In genomic region chr15:90930861-90931629, GRCh38 we compare ENCODE assay signal across 8 cellular contexts. TPM values are rescaled to one million over a fixed set of nuclear protein-coding genes. Genes with fewer than 3 reads are reported as not detected.
A peak's percentile ranks its signal among the peaks of the same experiment; 100 is the strongest.
DNase-seq lines count a peak whose midpoint lies in the region; ATAC-seq, FAIRE-seq and TF ChIP-seq lines count a peak whose summit lies in the region.

No MANE protein-coding gene starts in this region.

- TF ChIP-seq CTCF in A549 (IDR thresholded peaks at IDR 0.05) (no peak), HEK293 (tag by site-specific recombination; IDR thresholded peaks at IDR 0.05) (no peak), lower lobe of right lung (IDR thresholded peaks at IDR 0.05) (no peak), vagina (IDR thresholded peaks at IDR 0.05) (no peak)

- WGBS in A549 (ENCODE audit: missing lambda C conversion rate) = 85% methylated on average over 15 of the region's 15 CpGs

- no peaks in the 10 kb centered on the region for H3K9me3 ChIP-seq in A549
- H3K9me3 ChIP-seq in HEK293 (ENCODE audit: control insufficient read depth, insufficient read depth, low read depth, low read length) = no peaks in the 10 kb centered on the region
- no peaks in the 10 kb centered on the region for H3K9me3 ChIP-seq in lower lobe of right lung
- no peaks in the 10 kb centered on the region for H3K9me3 ChIP-seq in vagina

- no peak for DNase-seq in A549 (ENCODE audit: low read depth in 1 of 2, low spot score in 1 of 2)
- DNase-seq in activated T-helper 2 cell treated with anti-CD3 and anti-CD28 coated beads, Interferon-gamma antibody, Interleukin-2, Interleukin-4, amounts not matched to agents 10 μg/mL and 5 μg/mL and 100 μg/mL, durations not matched to agents 14 hours and 24 hours and 36 hours (ENCODE audit: low spot score) = no peak
- DNase-seq in lower lobe of right lung = no peak
- no peak for DNase-seq in vagina (ENCODE audit: extremely low spot score in 2 of 2)
- no peak for DNase-seq in NCI-H446 treated with DMSO at 0.1 percent for 48 hours (lab: John Stamatoyannopoulos, UW)
- DNase-seq in anterior cingulate cortex (lab: John Stamatoyannopoulos, UW) = no peak
- no peak for DNase-seq in GM19238 (ENCODE audit: insufficient read length, low spot score)

- H3K4me3 ChIP-seq in A549 = peak overlapping the region; percentile 69
- no peak overlapping the region for H3K4me3 ChIP-seq in HEK293 (ENCODE audit: low read depth, low read length)
- peak overlapping the region; percentile 93 for H3K4me3 ChIP-seq in lower lobe of right lung
- peak overlapping the region; percentile 72 to 75 for H3K4me3 ChIP-seq in vagina

- H3K9me3 Mint-ChIP-seq in activated T-helper 2 cell treated with anti-CD3 and anti-CD28 coated beads, Interferon-gamma antibody, Interleukin-2, Interleukin-4, amounts not matched to agents 10 μg/mL and 5 μg/mL and 100 μg/mL, durations not matched to agents 14 hours and 24 hours and 36 hours = no peaks in the 10 kb centered on the region

- POLR2A ChIA-PET in A549 (lab: Yijun Ruan, JAX) = interaction anchor here (0.5 to 2.8 kb wide), 9 partner anchors 23 to 681 kb away, joined by 3 to 20 read pairs (median 3); partner anchors contain the start of genes MAN2A2 and RCCD1
- POLR2A ChIA-PET in HEK293 (lab: Yijun Ruan, JAX) = interaction anchor here (0.6 to 11.4 kb wide), 20 partner anchors 8 to 682 kb away, joined by 3 to 179 read pairs (median 4); partner anchors contain the start of genes BLM, MAN2A2, PRC1 and RCCD1

- TF ChIP-seq RAD21 in A549 (conservative IDR thresholded peaks at IDR 0.05 in 1 of 2, IDR thresholded peaks at IDR 0.05 in 1 of 2) = no peak

- H3K27me3 Mint-ChIP-seq in activated T-helper 2 cell treated with anti-CD3 and anti-CD28 coated beads, Interferon-gamma antibody, Interleukin-2, Interleukin-4, amounts not matched to agents 10 μg/mL and 5 μg/mL and 100 μg/mL, durations not matched to agents 14 hours and 24 hours and 36 hours (ENCODE audit: low read depth) = no peaks in the 10 kb centered on the region

- TF ChIP-seq EP300 in A549 (IDR thresholded peaks at IDR 0.05) = no peak

- H3K27me3 ChIP-seq in lower lobe of right lung (ENCODE audit: low read depth) = no peaks in the 10 kb centered on the region
- no peaks in the 10 kb centered on the region for H3K27me3 ChIP-seq in vagina

- H3K4me3 Mint-ChIP-seq in activated T-helper 2 cell treated with anti-CD3 and anti-CD28 coated beads, Interferon-gamma antibody, Interleukin-2, Interleukin-4, amounts not matched to agents 10 μg/mL and 5 μg/mL and 100 μg/mL, durations not matched to agents 14 hours and 24 hours and 36 hours (ENCODE audit: low read depth) = peak overlapping the region; percentile 92

- H3K4me2 ChIP-seq in A549 = peak overlapping the region; percentile 72

- H3K27ac ChIP-seq in A549 (peak overlapping the region; percentile 89 to 93), HEK293 (ENCODE audit: extremely low read depth, low read depth, low read length) (peak overlapping the region; percentile 93), lower lobe of right lung (peak overlapping the region; percentile 96), vagina (peak overlapping the region; percentile 93)

- peak overlapping the region; percentile 98 for H3K27ac Mint-ChIP-seq in activated T-helper 2 cell treated with anti-CD3 and anti-CD28 coated beads, Interferon-gamma antibody, Interleukin-2, Interleukin-4, amounts not matched to agents 10 μg/mL and 5 μg/mL and 100 μg/mL, durations not matched to agents 14 hours and 24 hours and 36 hours

- ATAC-seq in A549 = no peak
- no peak for ATAC-seq in lower lobe of right lung

- peaks cover 5% of the 10 kb centered on the region for H3K36me3 Mint-ChIP-seq in activated T-helper 2 cell treated with anti-CD3 and anti-CD28 coated beads, Interferon-gamma antibody, Interleukin-2, Interleukin-4, amounts not matched to agents 10 μg/mL and 5 μg/mL and 100 μg/mL, durations not matched to agents 14 hours and 24 hours and 36 hours (ENCODE audit: low read depth)

- CTCF ChIA-PET in A549 (lab: Yijun Ruan, JAX) = interaction anchor here (0.5 to 16.4 kb wide), 41 partner anchors 8 to 780 kb away, joined by 3 to 536 read pairs (median 5); partner anchors contain the start of genes FES, MAN2A2, PRC1 and RCCD1
- CTCF ChIA-PET in HEK293 (lab: Yijun Ruan, JAX) = interaction anchor here (0.7 to 11.7 kb wide), 36 partner anchors 8 to 1439 kb away, joined by 3 to 163 read pairs (median 6); partner anchors contain the start of genes BLM, MAN2A2, RCCD1 and VPS33B

- H3K4me1 Mint-ChIP-seq in activated T-helper 2 cell treated with anti-CD3 and anti-CD28 coated beads, Interferon-gamma antibody, Interleukin-2, Interleukin-4, amounts not matched to agents 10 μg/mL and 5 μg/mL and 100 μg/mL, durations not matched to agents 14 hours and 24 hours and 36 hours (ENCODE audit: low read depth) = peaks cover 41% of the 10 kb centered on the region

- H3K36me3 ChIP-seq in HEK293 (ENCODE audit: control insufficient read depth in 2 of 2, insufficient read depth in 1 of 2, low read length in 2 of 2) (peaks cover 0 to under 1% of the 10 kb centered on the region in 2 experiments; a peak in 1 of 3 replicates), lower lobe of right lung (no peaks in the 10 kb centered on the region), vagina (no peaks in the 10 kb centered on the region)

- intact Hi-C loops in activated T-helper 2 cell treated with anti-CD3 and anti-CD28 coated beads, Interferon-gamma antibody, Interleukin-2, Interleukin-4, amounts not matched to agents 10 μg/mL and 5 μg/mL and 100 μg/mL, durations not matched to agents 14 hours and 24 hours and 36 hours (cut with micrococcal nuclease) = loop anchor here (1.0 to 10.0 kb wide), 4 partner anchors 29 to 696 kb away; partner anchors contain the start of genes CIB1 and GDPGP1
- intact Hi-C loops in lower lobe of right lung (cut with DNase I) (no loop called here), vagina (cut with DNase I) (no loop called here)

- no peak for FAIRE-seq in A549 (lab: Jason Lieb, UNC)

- TF ChIP-seq POLR2A in A549 (IDR thresholded peaks at IDR 0.05; ENCODE audit: low read length) = no peak
- TF ChIP-seq POLR2A in vagina (IDR thresholded peaks at IDR 0.05) = no peak

- H3K4me1 ChIP-seq in A549 (peaks cover 28% of the 10 kb centered on the region), HEK293 (ENCODE audit: control insufficient read depth, insufficient read depth, low read length) (0 out of 2 replicates have a peak, but pooled peaks cover 2% of the 10 kb centered on the region), lower lobe of right lung (peaks cover 54% of the 10 kb centered on the region), vagina (peaks cover 43% of the 10 kb centered on the region)

RNA-seq across cellular contexts. Expression of gene HDDC3, which starts 1.3 kb away (rescaled TPM):
- polyA plus RNA-seq in A549 (2011; rRNA removed) = 29.8 and 31.9 TPM in 2 replicates
- polyA plus RNA-seq in A549 (2012; cell fraction: cytosol; rRNA removed) = 41.6 and 42.9 TPM in 2 replicates
- 28.9 and 34.8 TPM in 2 replicates for polyA plus RNA-seq in A549 (2012; cell fraction: nucleus; rRNA removed)
- 25.3 to 29.7 TPM (median 26.1 TPM) in 3 replicates for polyA plus RNA-seq in A549 (2017; fragmentation: RNase III; extraction: RNeasy Plus Mini Kit Qiagen cat#74134 plus additional on column Dnase treatment)
- polyA minus RNA-seq in A549 (2011; rRNA and poly(A)+ RNA removed) = 27.4 and 33.9 TPM in 2 replicates
- total RNA-seq in activated T-helper 2 cell treated with anti-CD3 and anti-CD28 coated beads, Interferon-gamma antibody, Interleukin-2, Interleukin-4, amounts not matched to agents 10 μg/mL and 5 μg/mL and 100 μg/mL, durations not matched to agents 14 hours and 24 hours and 36 hours = 38.6 and 43.0 TPM in 2 replicates
- total RNA-seq in lower lobe of right lung = 16.0 TPM
- 7.9 TPM for total RNA-seq in vagina

RNA-seq across cellular contexts. Expression of gene UNC45A, which starts 4.0 kb away (rescaled TPM):
- polyA plus RNA-seq in A549 (2011; rRNA removed) (47.7 and 48.2 TPM in 2 replicates), A549 (2017; fragmentation: RNase III; extraction: RNeasy Plus Mini Kit Qiagen cat#74134 plus additional on column Dnase treatment) (76.9 to 82.5 TPM (median 80.4 TPM) in 3 replicates)
- polyA plus RNA-seq in A549 (2012; cell fraction: cytosol; rRNA removed) = 70.2 and 71.6 TPM in 2 replicates
- polyA plus RNA-seq in A549 (2012; cell fraction: nucleus; rRNA removed) = 128 and 156 TPM in 2 replicates
- 84.6 and 90.4 TPM in 2 replicates for polyA minus RNA-seq in A549 (2011; rRNA and poly(A)+ RNA removed)
- 74.1 and 75.7 TPM in 2 replicates for total RNA-seq in activated T-helper 2 cell treated with anti-CD3 and anti-CD28 coated beads, Interferon-gamma antibody, Interleukin-2, Interleukin-4, amounts not matched to agents 10 μg/mL and 5 μg/mL and 100 μg/mL, durations not matched to agents 14 hours and 24 hours and 36 hours
- total RNA-seq in lower lobe of right lung (50.4 TPM), vagina (62.1 TPM)

RNA-seq across cellular contexts. Expression of gene RCCD1, which starts 23.6 kb away (rescaled TPM):
- polyA plus RNA-seq in A549 (2011; rRNA removed) = 22.8 and 25.3 TPM in 2 replicates
- 36.1 and 40.9 TPM in 2 replicates for polyA plus RNA-seq in A549 (2012; cell fraction: cytosol; rRNA removed)
- 85.8 and 98.1 TPM in 2 replicates for polyA plus RNA-seq in A549 (2012; cell fraction: nucleus; rRNA removed)
- 37.0 to 39.4 TPM (median 37.2 TPM) in 3 replicates for polyA plus RNA-seq in A549 (2017; fragmentation: RNase III; extraction: RNeasy Plus Mini Kit Qiagen cat#74134 plus additional on column Dnase treatment)
- polyA minus RNA-seq in A549 (2011; rRNA and poly(A)+ RNA removed) = 12.9 and 13.6 TPM in 2 replicates
- total RNA-seq in activated T-helper 2 cell treated with anti-CD3 and anti-CD28 coated beads, Interferon-gamma antibody, Interleukin-2, Interleukin-4, amounts not matched to agents 10 μg/mL and 5 μg/mL and 100 μg/mL, durations not matched to agents 14 hours and 24 hours and 36 hours = 30.1 and 31.0 TPM in 2 replicates
- total RNA-seq in lower lobe of right lung = 10.3 TPM
- 6.9 TPM for total RNA-seq in vagina

RNA-seq across cellular contexts. Expression of gene MAN2A2, which starts 27.9 kb away (rescaled TPM):
- polyA plus RNA-seq in A549 (2011; rRNA removed) = 22.0 and 37.0 TPM in 2 replicates
- 56.4 and 73.9 TPM in 2 replicates for polyA plus RNA-seq in A549 (2012; cell fraction: cytosol; rRNA removed)
- polyA plus RNA-seq in A549 (2012; cell fraction: nucleus; rRNA removed) = 415 and 583 TPM in 2 replicates
- polyA plus RNA-seq in A549 (2017; fragmentation: RNase III; extraction: RNeasy Plus Mini Kit Qiagen cat#74134 plus additional on column Dnase treatment) = 29.6 to 35.3 TPM (median 32.6 TPM) in 3 replicates
- 42.7 and 43.2 TPM in 2 replicates for polyA minus RNA-seq in A549 (2011; rRNA and poly(A)+ RNA removed)
- total RNA-seq in activated T-helper 2 cell treated with anti-CD3 and anti-CD28 coated beads, Interferon-gamma antibody, Interleukin-2, Interleukin-4, amounts not matched to agents 10 μg/mL and 5 μg/mL and 100 μg/mL, durations not matched to agents 14 hours and 24 hours and 36 hours = 200 and 201 TPM in 2 replicates
- total RNA-seq in lower lobe of right lung = 96.9 TPM
- total RNA-seq in vagina = 46.7 TPM

RNA-seq across cellular contexts. Expression of gene FES, which starts 46.7 kb away (rescaled TPM):
- polyA plus RNA-seq in A549 (2011; rRNA removed) = 0.50 and 0.53 TPM in 2 replicates
- 1.4 and 1.7 TPM in 2 replicates for polyA plus RNA-seq in A549 (2012; cell fraction: cytosol; rRNA removed)
- polyA plus RNA-seq in A549 (2012; cell fraction: nucleus; rRNA removed) = 1.4 and 1.7 TPM in 2 replicates
- 0.39 to 0.50 TPM (median 0.45 TPM) in 3 replicates for polyA plus RNA-seq in A549 (2017; fragmentation: RNase III; extraction: RNeasy Plus Mini Kit Qiagen cat#74134 plus additional on column Dnase treatment)
- 0.39 TPM in 1 of 2 replicates, not detected in the other for polyA minus RNA-seq in A549 (2011; rRNA and poly(A)+ RNA removed)
- total RNA-seq in activated T-helper 2 cell treated with anti-CD3 and anti-CD28 coated beads, Interferon-gamma antibody, Interleukin-2, Interleukin-4, amounts not matched to agents 10 μg/mL and 5 μg/mL and 100 μg/mL, durations not matched to agents 14 hours and 24 hours and 36 hours = 51.9 and 55.8 TPM in 2 replicates
- total RNA-seq in lower lobe of right lung = 51.0 TPM
- 47.4 TPM for total RNA-seq in vagina
